ENCODE assay signal across 2 cellular contexts in genomic region chr19:18905520-18906236, GRCh38.
TF ChIP-seq lines count a peak whose summit lies in the region.

No MANE protein-coding gene starts in this region.

TF ChIP-seq in SK-N-SH treated with all-trans-retinoic acid at 6 μM for 48 hours, 23 proteins besides CTCF, POLR2A, EP300 and RAD21 (continued from another document):
- TF ChIP-seq CREB5 (CRISPR knock-in tag; IDR thresholded peaks at IDR 0.05; ENCODE audit: low read depth) (no peak), CSDC2 (CRISPR knock-in tag; IDR thresholded peaks at IDR 0.05) (no peak)

TF ChIP-seq in SK-N-SH, 30 proteins besides CTCF, POLR2A, EP300 and RAD21 (continued from another document):
- TF ChIP-seq REST (IDR thresholded peaks at IDR 0.05; ENCODE audit: low read depth, low read length) (no peak), SMC3 (IDR thresholded peaks at IDR 0.05; ENCODE audit: low read depth, low read length) (no peak), TCF12 (IDR thresholded peaks at IDR 0.05) (no peak), ELF1 (IDR thresholded peaks at IDR 0.05) (no peak), FOSL2 (IDR thresholded peaks at IDR 0.05; ENCODE audit: borderline replicate concordance, low read depth) (no peak), PBX3 (IDR thresholded peaks at IDR 0.05) (no peak), ZBTB33 (IDR thresholded peaks at IDR 0.05; ENCODE audit: borderline replicate concordance, low read depth) (no peak), GATA2 (CRISPR knock-in tag; IDR thresholded peaks at IDR 0.05) (no peak), RCOR1 (IDR thresholded peaks at IDR 0.05; ENCODE audit: low read length) (no peak), TEAD4 (IDR thresholded peaks at IDR 0.05; ENCODE audit: borderline replicate concordance, insufficient read depth) (no peak), MXI1 (IDR thresholded peaks at IDR 0.05; ENCODE audit: low read depth, low read length) (no peak)
TF ChIP-seq in SK-N-SH: peak in this region for 0.
